In the genomic region with DNA sequence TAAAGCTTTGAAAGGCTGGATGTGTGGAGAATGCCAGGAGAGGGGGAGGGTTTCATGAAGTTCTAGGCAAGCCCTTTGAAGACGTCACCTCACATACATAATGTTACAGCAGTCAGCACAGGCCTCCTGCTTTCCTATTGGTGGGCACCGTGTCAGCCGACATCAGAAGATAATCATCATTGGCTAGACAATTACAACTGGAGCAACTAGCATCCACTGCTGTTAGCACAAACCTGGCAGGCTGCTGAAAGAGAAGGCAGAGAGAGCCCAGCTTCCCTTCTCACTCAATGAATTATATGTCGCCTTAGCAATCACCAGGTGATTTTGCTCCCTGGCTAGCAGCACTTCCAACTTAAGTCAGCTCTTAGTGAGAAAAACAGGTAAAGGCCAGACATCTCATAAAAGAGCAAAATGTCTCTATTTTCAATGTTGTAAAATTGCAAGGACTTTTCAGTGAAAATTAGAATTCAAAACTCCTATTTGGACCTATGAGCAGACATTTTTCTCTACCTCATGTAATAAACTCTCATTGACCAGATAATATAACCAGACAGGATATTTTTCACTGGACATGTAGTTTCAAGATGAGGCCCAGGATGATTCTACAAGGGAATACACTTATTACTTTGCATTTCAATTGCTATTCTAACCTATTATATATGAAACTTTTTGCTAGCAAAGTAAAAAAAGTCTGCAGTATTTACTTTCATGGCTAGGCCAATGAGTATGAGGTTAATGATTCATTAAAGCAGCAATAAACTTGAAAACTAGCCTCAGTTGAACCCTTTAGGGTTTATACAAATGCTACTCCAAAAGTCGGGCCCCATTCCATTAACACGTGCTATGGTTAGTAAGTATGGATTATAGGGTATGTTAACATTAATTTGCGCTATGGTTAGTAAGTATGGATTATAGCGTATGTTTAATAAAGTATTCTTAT, we compare ENCODE assay signal across 7 cellular contexts. TPM values are rescaled to one million over a fixed set of nuclear protein-coding genes. Genes with fewer than 3 reads are reported as not detected.
DNase-seq lines count a peak whose midpoint lies in the region; ATAC-seq and TF ChIP-seq lines count a peak whose summit lies in the region.

No MANE protein-coding gene starts in this region.

- H3K27me3 ChIP-seq in mammary epithelial cell (ENCODE audit: insufficient read depth, low read length) = no peaks in the 10 kb centered on the region

- peak; percentile 83 for DNase-seq in NCI-H146 (lab: John Stamatoyannopoulos, UW)
- DNase-seq in mammary epithelial cell = peak; percentile 93
- peak; percentile 97 for DNase-seq in islet precursor cell
- DNase-seq in stimulated activated CD4-positive, alpha-beta T cell treated with anti-CD3 and anti-CD28 coated beads, Interleukin-1b, Interleukin-23, amount 100 ng/mL, for 4 hours (ENCODE audit: low read depth in 2 of 2) = peak; percentile 42 to 63

- intact Hi-C loops in mammary epithelial cell (cut with micrococcal nuclease) = no loop called here

- H3K27ac ChIP-seq in VCaP (peak overlapping the region; percentile 95), mammary epithelial cell (ENCODE audit: insufficient read depth, low read depth, low read length) (peak overlapping the region; percentile 68)

- dilution Hi-C loops in mammary epithelial cell (cut with HindIII; ENCODE audit: low sequenced_read_pairs) = no loop called here

- H3K36me3 ChIP-seq in mammary epithelial cell (ENCODE audit: insufficient read depth, low read length) = peaks cover 4% of the 10 kb centered on the region

- H3K4me1 ChIP-seq in mammary epithelial cell (ENCODE audit: insufficient read depth, low read length) = peaks cover 27% of the 10 kb centered on the region

- no peak overlapping the region for H3K4me3 ChIP-seq in mammary epithelial cell (replicated peaks in 1 of 3; ENCODE audit: insufficient read depth in 1 of 3, low read depth in 2 of 3, low read length in 3 of 3)

- peak; percentile 66 for ATAC-seq in GM18511 (IDR thresholded peaks at IDR 0.05; ENCODE audit: unreplicated experiment)
- peak; percentile 76 for ATAC-seq in HG02840 (IDR thresholded peaks at IDR 0.05; ENCODE audit: low FRiP score, unreplicated experiment)

- no peaks in the 10 kb centered on the region for H3K9me3 ChIP-seq in mammary epithelial cell (replicated peaks; ENCODE audit: insufficient read depth, low read length)

- peak overlapping the region; percentile 44 for H3K9ac ChIP-seq in mammary epithelial cell (ENCODE audit: insufficient read depth, low read length)

- H3K4me2 ChIP-seq in mammary epithelial cell (ENCODE audit: insufficient read depth, low read depth, low read length) = peak overlapping the region; percentile 33

- H2AFZ ChIP-seq in mammary epithelial cell (ENCODE audit: low read depth, low read length) = no peak overlapping the region

- H3K79me2 ChIP-seq in mammary epithelial cell (ENCODE audit: insufficient read depth, low read length) = peaks cover 84% of the 10 kb centered on the region

- in situ Hi-C loops in mammary epithelial cell (cut with MboI; ENCODE audit: low sequenced_read_pairs in 2 of 2) = no loop called here

- TF ChIP-seq CTCF in VCaP (conservative IDR thresholded peaks at IDR 0.05) = no peak
- TF ChIP-seq CTCF in mammary epithelial cell (conservative IDR thresholded peaks at IDR 0.05 in 1 of 2, IDR thresholded peaks at IDR 0.05 in 1 of 2; ENCODE audit: extremely low read depth in 1 of 2, insufficient read depth in 1 of 2, low read depth in 1 of 2, low read length in 2 of 2) = no peak

- BruUV-seq in mammary epithelial cell (replicated peaks; lab: Mats Ljungman, UMichigan) = TSS peak; percentile 96

- no peaks in the 10 kb centered on the region for H4K20me1 ChIP-seq in mammary epithelial cell (ENCODE audit: insufficient read depth, low read length)

- 72% methylated on average over 8 of the region's 8 CpGs for WGBS in mammary epithelial cell (ENCODE audit: low coverage, missing lambda C conversion rate)

- CTCF ChIA-PET in mammary epithelial cell (lab: Charles Lee; ENCODE audit: low non-redundant PET) = no interaction called here

RNA-seq across cellular contexts. Expression of gene ELOVL6, which starts 4.3 kb away (rescaled TPM):
- total RNA-seq in mammary epithelial cell = 10 to 100 TPM; 18.7 to 49.0 TPM
- polyA plus RNA-seq in mammary epithelial cell = 61.6 TPM
- 34.7 TPM for polyA minus RNA-seq in mammary epithelial cell
